In the genomic region with DNA sequence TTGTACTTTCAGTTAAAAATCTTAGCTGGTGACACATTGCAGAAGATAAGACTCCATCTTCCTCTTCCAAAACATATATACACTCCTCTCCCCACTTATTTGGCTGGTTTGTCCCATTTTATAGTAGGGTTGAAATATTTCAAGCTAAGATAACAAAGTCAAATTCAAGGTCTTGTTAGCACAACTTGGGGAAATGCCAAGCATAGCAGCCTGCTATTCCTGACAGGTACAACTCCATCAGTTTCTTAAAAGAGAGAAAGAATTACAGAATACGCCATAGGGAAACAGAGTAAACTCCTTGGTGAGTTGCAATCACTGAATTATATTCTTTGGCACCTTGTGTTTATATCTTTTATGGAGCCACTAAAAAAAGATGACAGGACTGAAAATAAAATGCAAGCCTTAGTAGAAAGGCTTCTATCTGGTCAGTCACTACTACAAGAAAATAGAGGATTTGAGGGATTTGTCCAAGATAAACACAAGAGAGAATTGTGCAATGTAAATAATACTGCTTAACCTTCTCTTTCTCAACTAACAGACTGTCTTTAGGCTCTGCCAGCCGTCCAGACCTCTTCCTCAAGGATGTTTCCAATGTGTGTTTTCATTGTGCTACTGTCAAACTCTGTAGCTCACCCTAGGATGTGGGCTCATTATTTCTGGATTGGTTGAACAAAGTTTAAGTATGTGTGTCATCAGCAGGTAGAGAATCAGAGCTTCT, we compare ENCODE assay signal across 24 cellular contexts.
DNase-seq lines count a peak whose midpoint lies in the region; ATAC-seq and TF ChIP-seq lines count a peak whose summit lies in the region.
"Had no signal": no experiment of that assay in that cellular context is flagged by ENCODE, and none has a peak within 500 bp of the region (broad histone marks: within the 10 kb centered on the region; RNA-seq: fewer than 3 reads in every experiment).

No MANE protein-coding gene starts in this region.

- H3K27ac Mint-ChIP-seq in Calu3 (ENCODE audit: unreplicated experiment): no peak overlapping the region
- H3K27ac Mint-ChIP-seq: effector memory CD8-positive, alpha-beta T cell; naive thymus-derived CD8-positive, alpha-beta T cell; progenitor cell of endocrine pancreas had no signal

- DNase-seq in AG08396 (ENCODE audit: low spot score): peak; percentile 40
- peak; percentile 2 for DNase-seq in M059J (ENCODE audit: low read depth)
- DNase-seq in epidermal melanocyte (ENCODE audit: insufficient read length, low spot score): peak; percentile 30
- peak; percentile 6 for DNase-seq in myocyte (ENCODE audit: low read depth)
- no peak for DNase-seq in left ventricle myocardium superior
- DNase-seq in Calu3: no peak
- DNase-seq: activated CD4-positive, alpha-beta T cell treated with anti-CD3 and anti-CD28 coated beads, Interleukin-2, amount 50 U/mL, for 1 hour; activated CD8-positive, alpha-beta memory T cell treated with anti-CD3 and anti-CD28 coated beads, Interleukin-2, amount 50 U/mL, for 48 hours; activated gamma-delta T cell; amygdala; DND-41; effector memory CD8-positive, alpha-beta T cell; foreskin keratinocyte; hypothalamus; Karpas-422; kidney; naive thymus-derived CD8-positive, alpha-beta T cell; NCI-H1105 treated with DMSO at 0.1 percent for 48 hours; small intestine; stimulated activated CD4-positive, alpha-beta T cell treated with anti-CD3 and anti-CD28 coated beads, Interleukin-4, amount 100 ng/mL, for 1 hour; uterus had no signal

- no TSS peak for BruUV-seq in Calu3 (replicated peaks; lab: Mats Ljungman, UMichigan)

- ATAC-seq in left ventricle myocardium superior: no peak
- no peak for ATAC-seq in GM19455 (IDR thresholded peaks at IDR 0.05; ENCODE audit: unreplicated experiment)
- no peak for ATAC-seq in HG02970 (IDR thresholded peaks at IDR 0.05; ENCODE audit: low FRiP score, unreplicated experiment)
- ATAC-seq: effector memory CD8-positive, alpha-beta T cell; foreskin keratinocyte; naive thymus-derived CD8-positive, alpha-beta T cell had no signal

- H3K4me3 Mint-ChIP-seq in Calu3 (ENCODE audit: low read depth, unreplicated experiment): no peak overlapping the region
- H3K4me3 Mint-ChIP-seq: effector memory CD8-positive, alpha-beta T cell; naive thymus-derived CD8-positive, alpha-beta T cell had no signal

- no peak for TF ChIP-seq CTCF in Calu3 (IDR thresholded peaks at IDR 0.05; ENCODE audit: unreplicated experiment)

- peaks cover 3% of the 10 kb centered on the region for H3K9me3 Mint-ChIP-seq in Calu3 (ENCODE audit: low read depth, unreplicated experiment)

- CTCF ChIA-PET in Calu3 (lab: Charles Lee): no interaction called here

- no peaks in the 10 kb centered on the region for H3K27me3 Mint-ChIP-seq in Calu3 (ENCODE audit: unreplicated experiment)
- H3K27me3 Mint-ChIP-seq: progenitor cell of endocrine pancreas had no signal

- intact Hi-C loops in left ventricle myocardium superior (cut with micrococcal nuclease): no loop called here
- intact Hi-C loops in Calu3 (cut with micrococcal nuclease; ENCODE audit: unreplicated experiment): no loop called here

- no peaks in the 10 kb centered on the region for H3K4me1 Mint-ChIP-seq in Calu3 (ENCODE audit: low read depth, unreplicated experiment)
- H3K4me1 Mint-ChIP-seq: naive thymus-derived CD8-positive, alpha-beta T cell had no signal

- no peaks in the 10 kb centered on the region for H3K36me3 Mint-ChIP-seq in Calu3 (ENCODE audit: insufficient read depth, unreplicated experiment)
- H3K36me3 Mint-ChIP-seq: naive thymus-derived CD8-positive, alpha-beta T cell had no signal

Comparison
In these comparisons a context has a peak if more than half of its experiments do, and no peak if none do; other contexts are left out.
1. DNase-seq: peak in AG08396 (single experiment), M059J (single experiment), epidermal melanocyte (single experiment) and myocyte (single experiment); none in left ventricle myocardium superior (single experiment) and Calu3 (single experiment).